Comparison of ENCODE assay signal across 34 cellular contexts in the genomic region with DNA sequence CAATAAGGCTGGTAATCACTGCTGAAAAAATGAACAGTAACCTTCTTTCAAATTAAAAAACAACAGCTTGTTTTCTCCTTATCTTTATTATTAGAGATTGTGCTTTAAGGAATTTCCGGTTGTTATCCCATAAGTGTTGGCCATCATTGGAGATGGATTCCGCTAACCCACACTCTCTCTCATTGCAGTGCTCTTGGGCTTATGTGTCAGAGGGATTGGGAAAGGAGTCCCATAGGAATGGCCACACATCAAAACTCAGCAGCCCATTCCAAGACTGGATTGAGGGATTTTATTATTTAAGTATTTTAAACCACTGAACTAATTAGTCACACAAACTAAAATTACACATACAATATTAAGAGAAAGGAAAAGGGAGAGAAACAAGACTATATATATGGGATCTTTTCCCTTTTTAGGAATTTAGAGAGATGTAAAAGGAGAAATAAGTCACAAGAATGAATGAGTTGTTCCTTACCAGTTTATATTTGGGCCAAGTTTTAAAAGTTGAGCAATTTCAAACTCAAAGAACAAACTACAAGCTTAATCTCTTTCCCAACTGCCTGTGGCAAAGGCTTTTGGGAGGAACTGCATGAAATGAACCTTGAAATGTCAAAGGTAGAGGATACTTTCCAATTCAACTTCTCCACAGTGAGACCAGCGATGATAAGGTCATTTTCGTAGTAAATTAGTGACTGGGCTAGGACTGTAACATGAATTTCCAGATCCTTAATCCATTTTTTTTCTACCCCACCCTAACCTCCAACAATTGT. TPM values are rescaled to one million over a fixed set of nuclear protein-coding genes. Genes with fewer than 3 reads are reported as not detected.
DNase-seq lines count a peak whose midpoint lies in the region; ATAC-seq and TF ChIP-seq lines count a peak whose summit lies in the region.
"Had no signal": no experiment of that assay in that cellular context is flagged by ENCODE, and none has a peak within 500 bp of the region (broad histone marks: within the 10 kb centered on the region; RNA-seq: fewer than 3 reads in every experiment).

No MANE protein-coding gene starts in this region.

- no peaks in the 10 kb centered on the region for H3K36me3 ChIP-seq in right atrium auricular region
- no peaks in the 10 kb centered on the region for H3K36me3 ChIP-seq in body of pancreas (replicated peaks in 1 of 2; ENCODE audit: insufficient read depth in 1 of 2, low read depth in 2 of 2)
- no peaks in the 10 kb centered on the region for H3K36me3 ChIP-seq in tibial nerve
- no peaks in the 10 kb centered on the region for H3K36me3 ChIP-seq in hepatocyte (replicated peaks; ENCODE audit: insufficient read depth, low read depth)

- TF ChIP-seq EP300 in tibial nerve (IDR thresholded peaks at IDR 0.05) = peak; percentile 42 to 70

- H4K20me1 ChIP-seq in hepatocyte (ENCODE audit: insufficient read depth, poor library complexity, severe bottlenecking) = no peaks in the 10 kb centered on the region

- peak; percentile 84 for ATAC-seq in Right ventricle myocardium inferior
- ATAC-seq in body of pancreas = peak; percentile 47
- peak; percentile 88 to 94 for ATAC-seq in right cardiac atrium
- ATAC-seq: activated CD4-positive, alpha-beta T cell treated with anti-CD3 and anti-CD28 coated beads for 36 hours; activated CD8-positive, alpha-beta T cell treated with anti-CD3 and anti-CD28 coated beads for 36 hours; activated T-helper 17 cell treated with anti-CD3 and anti-CD28 coated beads, Interleukin-2, amount 50 U/mL, for 72 hours had no signal

- H3K9me3 ChIP-seq in right atrium auricular region (no peaks in the 10 kb centered on the region), body of pancreas (no peaks in the 10 kb centered on the region), right cardiac atrium (ENCODE audit: control insufficient read depth, low read length) (no peaks in the 10 kb centered on the region), tibial nerve (no peaks in the 10 kb centered on the region), hepatocyte (ENCODE audit: low read depth) (no peaks in the 10 kb centered on the region)
- H3K9me3 ChIP-seq: testis had no signal

- no peak for DNase-seq in Right ventricle myocardium inferior (ENCODE audit: missing footprints)
- no peak for DNase-seq in right atrium auricular region (ENCODE audit: low spot score)
- DNase-seq in body of pancreas = peak in 2 of 4 donors; percentile 16 to 24
- no peak for DNase-seq in right cardiac atrium
- no peak for DNase-seq in tibial nerve (ENCODE audit: low spot score in 2 of 2)
- no peak for DNase-seq in hepatocyte (ENCODE audit: low spot score)
- no peak for DNase-seq in activated gamma-delta T cell (lab: John Stamatoyannopoulos, UW)
- no peak for DNase-seq in SIG-M5 treated with dmso at 0.1 percent for 504 hours (lab: John Stamatoyannopoulos, UW; ENCODE audit: unreplicated experiment)
- DNase-seq: activated CD4-positive, alpha-beta T cell treated with anti-CD3 and anti-CD28 coated beads for 36 hours; activated CD8-positive, alpha-beta memory T cell treated with anti-CD3 and anti-CD28 coated beads, Interleukin-2, amount 50 U/mL, for 48 hours; activated CD8-positive, alpha-beta T cell treated with anti-CD3 and anti-CD28 coated beads for 36 hours; activated naive CD4-positive, alpha-beta T cell treated with anti-CD3 and anti-CD28 coated beads, Interleukin-2, amount 50 U/mL, for 16 hours; amniotic stem cell; CD4-positive, alpha-beta memory T cell; DND-41; GF-D8; HCEC 1CT; IMR-90; islet precursor cell; NCI-H1694; NCI-H82; small intestine; stimulated activated naive CD4-positive, alpha-beta T cell; testis had no signal

- TF ChIP-seq CTCF in right atrium auricular region (IDR thresholded peaks at IDR 0.05) (no peak), body of pancreas (IDR thresholded peaks at IDR 0.05) (no peak), tibial nerve (IDR thresholded peaks at IDR 0.05) (no peak), hepatocyte (IDR thresholded peaks at IDR 0.05; ENCODE audit: poor library complexity) (no peak)

- H3K27me3 ChIP-seq in right atrium auricular region (no peaks in the 10 kb centered on the region), body of pancreas (no peaks in the 10 kb centered on the region), right cardiac atrium (ENCODE audit: control insufficient read depth, insufficient read depth) (no peaks in the 10 kb centered on the region), tibial nerve (no peaks in the 10 kb centered on the region), hepatocyte (no peaks in the 10 kb centered on the region)
- H3K27me3 ChIP-seq: testis had no signal

- intact Hi-C loops in Right ventricle myocardium inferior (cut with DNase I) (no loop called here), body of pancreas (cut with DNase I) (no loop called here), right cardiac atrium (cut with DNase I) (no loop called here)

- no peak overlapping the region for H2AFZ ChIP-seq in hepatocyte

- no peak overlapping the region for H3K4me2 ChIP-seq in hepatocyte

- WGBS in body of pancreas, 2 donors = 44 to 54% methylated on average over 4 of the region's 4 CpGs
- WGBS in right cardiac atrium = 58% methylated on average over 4 of the region's 4 CpGs
- WGBS in tibial nerve, 2 donors = 77 to 82% methylated on average over 4 of the region's 4 CpGs
- 84% methylated on average over 4 of the region's 4 CpGs for WGBS in hepatocyte (ENCODE audit: low lambda C conversion rate, missing lambda C conversion rate)

- no peaks in the 10 kb centered on the region for H3K4me1 ChIP-seq in right atrium auricular region
- peaks cover 8% of the 10 kb centered on the region for H3K4me1 ChIP-seq in body of pancreas
- peaks cover 2% of the 10 kb centered on the region for H3K4me1 ChIP-seq in right cardiac atrium (ENCODE audit: control insufficient read depth, insufficient read depth, low read length)
- H3K4me1 ChIP-seq in tibial nerve = peaks cover 0 to 15% (median 0%) of the 10 kb centered on the region in 4 donors
- no peaks in the 10 kb centered on the region for H3K4me1 ChIP-seq in hepatocyte (ENCODE audit: insufficient read depth)
- H3K4me1 ChIP-seq: testis had no signal

- H3K9me2 ChIP-seq in hepatocyte (replicated peaks; ENCODE audit: insufficient read depth) = no peaks in the 10 kb centered on the region

- H3K4me3 ChIP-seq in right atrium auricular region (no peak overlapping the region), body of pancreas (no peak overlapping the region), right cardiac atrium (ENCODE audit: low read length) (no peak overlapping the region), tibial nerve (no peak overlapping the region), hepatocyte (no peak overlapping the region)
- H3K4me3 ChIP-seq: lung, SK-N-MC, testis had no signal

- no peak for TF ChIP-seq POLR2A in body of pancreas (IDR thresholded peaks at IDR 0.05)
- TF ChIP-seq POLR2A in tibial nerve (IDR thresholded peaks at IDR 0.05) = no peak

- H3K27ac ChIP-seq in right atrium auricular region (peak overlapping the region in 1 of 2 donors; percentile 51), body of pancreas (peak overlapping the region in 1 of 4 donors; percentile 9), right cardiac atrium (ENCODE audit: low read length) (no peak overlapping the region), tibial nerve (no peak overlapping the region), hepatocyte (no peak overlapping the region)
- H3K27ac ChIP-seq: SK-N-MC, VCaP had no signal

- no peaks in the 10 kb centered on the region for H3K79me2 ChIP-seq in hepatocyte

RNA-seq across cellular contexts. Expression of a gene that starts 2.4 kb away (rescaled TPM):
- total RNA-seq in Right ventricle myocardium inferior (not detected), right atrium auricular region (not detected), body of pancreas (not detected), right cardiac atrium (not detected), tibial nerve (not detected), hepatocyte (not detected in 2 replicates)
- polyA plus RNA-seq in right cardiac atrium (not detected), hepatocyte (not detected in 2 replicates)
- total RNA-seq: activated CD4-positive, alpha-beta T cell treated with anti-CD3 and anti-CD28 coated beads for 36 hours; activated CD8-positive, alpha-beta T cell treated with anti-CD3 and anti-CD28 coated beads for 36 hours; activated T-helper 17 cell treated with anti-CD3 and anti-CD28 coated beads, Interleukin-2, amount 50 U/mL, for 72 hours; CD4-positive, alpha-beta memory T cell; IMR-90; lung; mucosa of gallbladder; RPMI7951; T-helper 2 cell treated with Interferon-gamma antibody and Interleukin-4, amounts not matched to agents 100 ng/mL and 5 ng/mL, for 36 hours; testis had no signal
- polyA plus RNA-seq: CD4-positive, alpha-beta memory T cell; IMR-90; small intestine had no signal

RNA-seq across cellular contexts. Expression of a gene that starts 33.1 kb away (rescaled TPM):
- total RNA-seq in Right ventricle myocardium inferior = not detected
- total RNA-seq in right atrium auricular region = not detected
- total RNA-seq in body of pancreas = not detected
- not detected for total RNA-seq in right cardiac atrium
- not detected for polyA plus RNA-seq in right cardiac atrium
- not detected for total RNA-seq in tibial nerve
- not detected in 2 replicates for total RNA-seq in hepatocyte
- not detected in 2 replicates for polyA plus RNA-seq in hepatocyte
- total RNA-seq: A172; activated CD4-positive, alpha-beta T cell treated with anti-CD3 and anti-CD28 coated beads for 36 hours; activated CD8-positive, alpha-beta T cell treated with anti-CD3 and anti-CD28 coated beads for 36 hours; activated T-helper 17 cell treated with anti-CD3 and anti-CD28 coated beads, Interleukin-2, amount 50 U/mL, for 72 hours; CD4-positive, alpha-beta memory T cell; IMR-90; lung; mucosa of gallbladder; omental fat pad; RPMI7951; T-helper 2 cell treated with Interferon-gamma antibody and Interleukin-4, amounts not matched to agents 100 ng/mL and 5 ng/mL, for 36 hours; testis had no signal
- polyA plus RNA-seq: CD4-positive, alpha-beta memory T cell; IMR-90; lung; small intestine had no signal

RNA-seq across cellular contexts. Expression of a gene that starts 36.9 kb away (rescaled TPM):
- total RNA-seq in Right ventricle myocardium inferior = not detected
- not detected for total RNA-seq in right atrium auricular region
- total RNA-seq in body of pancreas = not detected
- total RNA-seq in right cardiac atrium = not detected
- polyA plus RNA-seq in right cardiac atrium = not detected
- not detected for total RNA-seq in tibial nerve
- total RNA-seq in hepatocyte = not detected in 2 replicates
- not detected in 2 replicates for polyA plus RNA-seq in hepatocyte
- total RNA-seq: A172; activated CD4-positive, alpha-beta T cell treated with anti-CD3 and anti-CD28 coated beads for 36 hours; activated CD8-positive, alpha-beta T cell treated with anti-CD3 and anti-CD28 coated beads for 36 hours; activated T-helper 17 cell treated with anti-CD3 and anti-CD28 coated beads, Interleukin-2, amount 50 U/mL, for 72 hours; CD4-positive, alpha-beta memory T cell; IMR-90; lung; mucosa of gallbladder; NCI-H460; omental fat pad; RPMI7951; T-helper 2 cell treated with Interferon-gamma antibody and Interleukin-4, amounts not matched to agents 100 ng/mL and 5 ng/mL, for 36 hours; testis had no signal
- polyA plus RNA-seq: CD4-positive, alpha-beta memory T cell; IMR-90; lung; small intestine had no signal
